ENCODE assay signal across 22 cellular contexts in the genomic region with DNA sequence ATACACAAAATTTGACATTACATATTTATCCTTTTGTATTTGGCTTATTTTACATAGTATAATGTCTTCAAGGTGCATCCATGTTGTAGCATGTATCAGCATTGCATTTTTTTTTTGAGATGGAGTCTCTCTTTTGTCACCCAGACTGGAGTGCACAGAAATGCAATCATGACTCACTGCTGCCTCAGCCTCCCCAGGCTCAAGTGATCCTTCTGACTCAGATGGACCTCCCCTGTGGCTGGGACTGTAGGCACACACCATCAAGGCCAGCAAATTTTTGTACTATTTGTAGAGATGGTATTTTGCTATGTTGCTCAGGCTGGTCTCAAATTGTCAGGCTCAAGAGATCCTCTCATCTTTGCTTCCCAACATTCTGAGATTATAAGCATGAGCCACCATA.
"Had no signal": no experiment of that assay in that cellular context is flagged by ENCODE, and none has a peak within 500 bp of the region (broad histone marks: within the 10 kb centered on the region; RNA-seq: fewer than 3 reads in every experiment).

No MANE protein-coding gene starts in this region.

- H3K9me3 ChIP-seq: colonic mucosa, right atrium auricular region had no signal

- H3K4me1 Mint-ChIP-seq: activated B cell treated with CpG ODN at 0.5 μM for 24 hours; brain; central memory CD8-positive, alpha-beta T cell; endodermal cell; neural crest cell; stimulated activated naive CD8-positive, alpha-beta T cell treated with anti-CD3 and anti-CD28 coated beads, Interleukin-15, amount 100 ng/mL, for 72 hours had no signal

- H3K27me3 Mint-ChIP-seq: activated B cell treated with CpG ODN at 0.5 μM for 24 hours; brain; central memory CD8-positive, alpha-beta T cell; progenitor cell of endocrine pancreas; stimulated activated naive CD8-positive, alpha-beta T cell treated with anti-CD3 and anti-CD28 coated beads, Interleukin-15, amount 100 ng/mL, for 72 hours; type B pancreatic cell had no signal

- H3K27ac ChIP-seq: colonic mucosa, left lung, right atrium auricular region, skin epidermis, suprapubic skin had no signal

- ATAC-seq: activated T-cell treated with anti-CD3 and anti-CD28 coated beads, Interleukin-2, amount 50 U/mL, for 4 hours; left lung; stimulated activated naive CD8-positive, alpha-beta T cell treated with anti-CD3 and anti-CD28 coated beads, Interleukin-15, amount 100 ng/mL, for 72 hours had no signal

- DNase-seq: activated B cell treated with CpG ODN at 0.5 μM for 24 hours; activated CD4-positive, alpha-beta T cell treated with anti-CD3 and anti-CD28 coated beads for 48 hours; activated CD8-positive, alpha-beta memory T cell treated with anti-CD3 and anti-CD28 coated beads, Interleukin-2, amount 50 U/mL, for 4 hours; activated naive CD4-positive, alpha-beta T cell treated with anti-CD3 and anti-CD28 coated beads for 36 hours; activated T-cell treated with anti-CD3 and anti-CD28 coated beads, Interleukin-2, amount 50 U/mL, for 4 hours; anterior cingulate cortex; colonic mucosa; endodermal cell; foreskin melanocyte; glutamatergic neuron; left lung; stimulated activated naive CD8-positive, alpha-beta T cell treated with anti-CD3 and anti-CD28 coated beads, Interleukin-15, amount 100 ng/mL, for 72 hours had no signal

- H3K36me3 Mint-ChIP-seq: brain, type B pancreatic cell had no signal

- FAIRE-seq: keratinocyte had no signal

- H3K27ac Mint-ChIP-seq: activated B cell treated with CpG ODN at 0.5 μM for 24 hours; activated naive CD4-positive, alpha-beta T cell treated with anti-CD3 and anti-CD28 coated beads for 36 hours; brain; endodermal cell; progenitor cell of endocrine pancreas; stimulated activated naive CD8-positive, alpha-beta T cell treated with anti-CD3 and anti-CD28 coated beads, Interleukin-15, amount 100 ng/mL, for 72 hours; T-helper 2 cell treated with Interferon-gamma antibody and Interleukin-4, amounts not matched to agents 5 μg/mL and 100 μg/mL, for 36 hours; type B pancreatic cell had no signal

- H3K4me3 ChIP-seq: colonic mucosa, left lung, right atrium auricular region, skin epidermis, suprapubic skin had no signal

- H3K4me3 Mint-ChIP-seq: activated B cell treated with CpG ODN at 0.5 μM for 24 hours; activated naive CD4-positive, alpha-beta T cell treated with anti-CD3 and anti-CD28 coated beads for 36 hours; activated T-cell treated with anti-CD3 and anti-CD28 coated beads, Interleukin-2, amount 50 U/mL, for 4 hours; brain; central memory CD8-positive, alpha-beta T cell; endodermal cell; neural crest cell; stimulated activated naive CD8-positive, alpha-beta T cell treated with anti-CD3 and anti-CD28 coated beads, Interleukin-15, amount 100 ng/mL, for 72 hours; T-helper 2 cell treated with Interferon-gamma antibody and Interleukin-4, amounts not matched to agents 5 μg/mL and 100 μg/mL, for 36 hours; type B pancreatic cell had no signal

- H3K4me1 ChIP-seq: colonic mucosa, left lung, right atrium auricular region, suprapubic skin had no signal
